Comparison of ENCODE assay signal across 1 cellular context in genomic region chr17:61458000-61458399, GRCh38.
TF ChIP-seq lines count a peak whose summit lies in the region.

No MANE protein-coding gene starts in this region.

TF ChIP-seq in WTC11, 78 proteins besides CTCF, POLR2A, EP300 and RAD21 (continued from another document):
- TF ChIP-seq, protein P1, sequence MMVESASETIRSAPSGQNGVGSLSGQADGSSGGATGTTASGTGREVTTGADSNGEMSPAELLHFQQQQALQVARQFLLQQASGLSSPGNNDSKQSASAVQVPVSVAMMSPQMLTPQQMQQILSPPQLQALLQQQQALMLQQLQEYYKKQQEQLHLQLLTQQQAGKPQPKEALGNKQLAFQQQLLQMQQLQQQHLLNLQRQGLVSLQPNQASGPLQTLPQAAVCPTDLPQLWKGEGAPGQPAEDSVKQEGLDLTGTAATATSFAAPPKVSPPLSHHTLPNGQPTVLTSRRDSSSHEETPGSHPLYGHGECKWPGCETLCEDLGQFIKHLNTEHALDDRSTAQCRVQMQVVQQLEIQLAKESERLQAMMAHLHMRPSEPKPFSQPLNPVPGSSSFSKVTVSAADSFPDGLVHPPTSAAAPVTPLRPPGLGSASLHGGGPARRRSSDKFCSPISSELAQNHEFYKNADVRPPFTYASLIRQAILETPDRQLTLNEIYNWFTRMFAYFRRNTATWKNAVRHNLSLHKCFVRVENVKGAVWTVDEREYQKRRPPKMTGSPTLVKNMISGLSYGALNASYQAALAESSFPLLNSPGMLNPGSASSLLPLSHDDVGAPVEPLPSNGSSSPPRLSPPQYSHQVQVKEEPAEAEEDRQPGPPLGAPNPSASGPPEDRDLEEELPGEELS (CRISPR knock-in tag; IDR thresholded peaks at IDR 0.05): no peak
- TF ChIP-seq ZNF317 (CRISPR knock-in tag; IDR thresholded peaks at IDR 0.05; ENCODE audit: borderline replicate concordance, low read depth): no peak
- no peak for TF ChIP-seq CREB1 (CRISPR knock-in tag; IDR thresholded peaks at IDR 0.05)
- TF ChIP-seq, protein P2, sequence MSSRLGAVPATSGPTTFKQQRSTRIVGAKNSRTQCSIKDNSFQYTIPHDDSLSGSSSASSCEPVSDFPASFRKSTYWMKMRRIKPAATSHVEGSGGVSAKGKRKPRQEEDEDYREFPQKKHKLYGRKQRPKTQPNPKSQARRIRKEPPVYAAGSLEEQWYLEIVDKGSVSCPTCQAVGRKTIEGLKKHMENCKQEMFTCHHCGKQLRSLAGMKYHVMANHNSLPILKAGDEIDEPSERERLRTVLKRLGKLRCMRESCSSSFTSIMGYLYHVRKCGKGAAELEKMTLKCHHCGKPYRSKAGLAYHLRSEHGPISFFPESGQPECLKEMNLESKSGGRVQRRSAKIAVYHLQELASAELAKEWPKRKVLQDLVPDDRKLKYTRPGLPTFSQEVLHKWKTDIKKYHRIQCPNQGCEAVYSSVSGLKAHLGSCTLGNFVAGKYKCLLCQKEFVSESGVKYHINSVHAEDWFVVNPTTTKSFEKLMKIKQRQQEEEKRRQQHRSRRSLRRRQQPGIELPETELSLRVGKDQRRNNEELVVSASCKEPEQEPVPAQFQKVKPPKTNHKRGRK (CRISPR knock-in tag; IDR thresholded peaks at IDR 0.05; ENCODE audit: borderline replicate concordance): no peak
- no peak for TF ChIP-seq FOXP1 (CRISPR knock-in tag; IDR thresholded peaks at IDR 0.05; ENCODE audit: borderline replicate concordance)
- TF ChIP-seq IRF2 (CRISPR knock-in tag; IDR thresholded peaks at IDR 0.05; ENCODE audit: borderline replicate concordance, low read depth): no peak
